Comparison of ENCODE assay signal across 26 cellular contexts in genomic region chr3:56616479-56617006, GRCh38. TPM values are rescaled to one million over a fixed set of nuclear protein-coding genes. Genes with fewer than 3 reads are reported as not detected.
DNase-seq lines count a peak whose midpoint lies in the region; FAIRE-seq and TF ChIP-seq lines count a peak whose summit lies in the region.
"Had no signal": no experiment of that assay in that cellular context is flagged by ENCODE, and none has a peak within 500 bp of the region (broad histone marks: within the 10 kb centered on the region; RNA-seq: fewer than 3 reads in every experiment).

No MANE protein-coding gene starts in this region.

- H3K9ac ChIP-seq in neural progenitor cell: no peak overlapping the region
- H3K9ac ChIP-seq: BLaER1 treated with 17β-estradiol and CSF1 and Interleukin-3, amounts not matched to agents 10 nM and 100 nM had no signal

- peak overlapping the region; percentile 21 for H3K27ac ChIP-seq in neural progenitor cell
- H3K27ac ChIP-seq: BLaER1 treated with 17β-estradiol and CSF1 and Interleukin-3, amounts not matched to agents 10 nM and 100 nM; breast epithelium; esophagus muscularis mucosa; thyroid gland had no signal

- H2AFZ ChIP-seq in neural progenitor cell (replicated peaks): no peak overlapping the region

- CTCF ChIA-PET in activated naive CD4-positive, alpha-beta T cell treated with anti-CD3 and anti-CD28 coated beads for 36 hours (lab: Charles Lee): no interaction called here

- H3F3A ChIP-seq in neural progenitor cell (ENCODE audit: low read depth): peaks cover 4% of the 10 kb centered on the region

- no peaks in the 10 kb centered on the region for H4K20me1 ChIP-seq in neural progenitor cell (ENCODE audit: low read depth)

- H3K27me3 ChIP-seq in neural progenitor cell: no peaks in the 10 kb centered on the region
- H3K27me3 ChIP-seq: BLaER1 treated with 17β-estradiol and CSF1 and Interleukin-3, amounts not matched to agents 10 nM and 100 nM; breast epithelium; esophagus muscularis mucosa; thyroid gland had no signal

- TF ChIP-seq CTCF in neural progenitor cell (IDR thresholded peaks at IDR 0.05): no peak

- H3K4me2 ChIP-seq in neural progenitor cell: no peak overlapping the region
- H3K4me2 ChIP-seq: BLaER1 treated with 17β-estradiol and CSF1 and Interleukin-3, amounts not matched to agents 10 nM and 100 nM had no signal

- H3K4me1 ChIP-seq in neural progenitor cell: no peaks in the 10 kb centered on the region
- H3K4me1 ChIP-seq: breast epithelium, esophagus muscularis mucosa had no signal

- no peaks in the 10 kb centered on the region for H3K9me3 ChIP-seq in neural progenitor cell (ENCODE audit: low read depth)
- H3K9me3 ChIP-seq: BLaER1 treated with 17β-estradiol and CSF1 and Interleukin-3, amounts not matched to agents 10 nM and 100 nM; breast epithelium; esophagus muscularis mucosa; thyroid gland had no signal

- peaks cover 10% of the 10 kb centered on the region for H3K36me3 ChIP-seq in neural progenitor cell

- H3K27ac Mint-ChIP-seq in activated naive CD4-positive, alpha-beta T cell treated with anti-CD3 and anti-CD28 coated beads for 36 hours: peak overlapping the region; percentile 46
- H3K27ac Mint-ChIP-seq in activated naive CD8-positive, alpha-beta T cell: peak overlapping the region; percentile 72
- no peak overlapping the region for H3K27ac Mint-ChIP-seq in neural progenitor cell
- H3K27ac Mint-ChIP-seq: activated T-helper 2 cell treated with anti-CD3 and anti-CD28 coated beads, Interferon-gamma antibody, Interleukin-2, Interleukin-4, amounts not matched to agents 10 μg/mL and 5 μg/mL and 100 μg/mL, durations not matched to agents 14 hours and 24 hours and 36 hours; endodermal cell; stimulated activated naive B cell treated with anti-CD40 and anti-IgM and Interleukin-4, amounts not matched to agents 10 μg/mL and 1 μg/mL and 100 μg/mL, for 72 hours had no signal

- peak; percentile 13 for FAIRE-seq in GM12891 (lab: Jason Lieb, UNC)
- FAIRE-seq: colon had no signal

- no peaks in the 10 kb centered on the region for H3K79me2 ChIP-seq in neural progenitor cell (ENCODE audit: low read depth)

- H3K9me3 Mint-ChIP-seq in activated naive CD4-positive, alpha-beta T cell treated with anti-CD3 and anti-CD28 coated beads for 36 hours: no peaks in the 10 kb centered on the region
- H3K9me3 Mint-ChIP-seq in activated naive CD8-positive, alpha-beta T cell (ENCODE audit: low read depth): no peaks in the 10 kb centered on the region
- no peaks in the 10 kb centered on the region for H3K9me3 Mint-ChIP-seq in neural progenitor cell
- H3K9me3 Mint-ChIP-seq: endodermal cell had no signal

- H3K4me1 Mint-ChIP-seq in activated naive CD4-positive, alpha-beta T cell treated with anti-CD3 and anti-CD28 coated beads for 36 hours (ENCODE audit: low read depth): peaks cover 31% of the 10 kb centered on the region
- peaks cover 32% of the 10 kb centered on the region for H3K4me1 Mint-ChIP-seq in activated naive CD8-positive, alpha-beta T cell (ENCODE audit: low read depth)
- H3K4me1 Mint-ChIP-seq in neural progenitor cell: no peaks in the 10 kb centered on the region

- H3K36me3 Mint-ChIP-seq in activated naive CD4-positive, alpha-beta T cell treated with anti-CD3 and anti-CD28 coated beads for 36 hours (ENCODE audit: low read depth): peaks cover 53% of the 10 kb centered on the region
- peaks cover 31% of the 10 kb centered on the region for H3K36me3 Mint-ChIP-seq in activated naive CD8-positive, alpha-beta T cell
- peaks cover 40% of the 10 kb centered on the region for H3K36me3 Mint-ChIP-seq in neural progenitor cell

- H3K4me3 ChIP-seq in neural progenitor cell: no peak overlapping the region
- H3K4me3 ChIP-seq: BLaER1 treated with 17β-estradiol and CSF1 and Interleukin-3, amounts not matched to agents 10 nM and 100 nM; breast epithelium; esophagus muscularis mucosa; thyroid gland had no signal

- no peak for TF ChIP-seq POLR2A in GM12891 (IDR thresholded peaks at IDR 0.05; ENCODE audit: low read depth, low read length)

- H3K27me3 Mint-ChIP-seq in activated naive CD4-positive, alpha-beta T cell treated with anti-CD3 and anti-CD28 coated beads for 36 hours (ENCODE audit: low read depth): no peaks in the 10 kb centered on the region
- H3K27me3 Mint-ChIP-seq in activated naive CD8-positive, alpha-beta T cell: no peaks in the 10 kb centered on the region
- no peaks in the 10 kb centered on the region for H3K27me3 Mint-ChIP-seq in neural progenitor cell (ENCODE audit: insufficient read depth, low read depth)
- H3K27me3 Mint-ChIP-seq: stimulated activated naive B cell treated with anti-CD40 and anti-IgM and Interleukin-4, amounts not matched to agents 10 μg/mL and 1 μg/mL and 100 μg/mL, for 72 hours had no signal

- intact Hi-C loops in activated naive CD4-positive, alpha-beta T cell treated with anti-CD3 and anti-CD28 coated beads for 36 hours (cut with micrococcal nuclease): loop anchor here (2.0 kb wide), 1 partner anchor 30 kb away; no protein-coding TSS in a partner anchor

- no peak for DNase-seq in activated naive CD4-positive, alpha-beta T cell treated with anti-CD3 and anti-CD28 coated beads for 36 hours
- DNase-seq in activated naive CD4-positive, alpha-beta T cell treated with anti-CD3 and anti-CD28 coated beads, Interleukin-2, amount 50 U/mL, for 16 hours: no peak
- DNase-seq in GM12891 (ENCODE audit: insufficient read length, low spot score): no peak
- no peak for DNase-seq in neural progenitor cell (ENCODE audit: low spot score)
- no peak for DNase-seq in NCI-H2171 treated with DMSO at 0.1 percent for 48 hours (lab: John Stamatoyannopoulos, UW)
- DNase-seq in occipital lobe (lab: John Stamatoyannopoulos, UW): no peak
- no peak for DNase-seq in DMS114 treated with DMSO at 0.1 percent for 48 hours (lab: John Stamatoyannopoulos, UW; ENCODE audit: unreplicated experiment)
- DNase-seq: amniotic stem cell; endodermal cell; foreskin melanocyte; KBM-7; mesenchymal stem cell; NCI-H1436 treated with DMSO at 0.1 percent for 48 hours; NCI-H510A; PC-3; SHP77 treated with DMSO at 0.1 percent for 48 hours; stimulated activated CD4-positive, alpha-beta T cell treated with anti-CD3 and anti-CD28 coated beads, Interleukin-4, amount 100 ng/mL, for 1 hour; stimulated activated naive B cell treated with anti-CD40 and anti-IgM and Interleukin-4, amounts not matched to agents 10 μg/mL and 1 μg/mL and 100 μg/mL, for 72 hours; SW 1271; thyroid gland had no signal

- H3K4me3 Mint-ChIP-seq in activated naive CD4-positive, alpha-beta T cell treated with anti-CD3 and anti-CD28 coated beads for 36 hours: no peak overlapping the region
- no peak overlapping the region for H3K4me3 Mint-ChIP-seq in activated naive CD8-positive, alpha-beta T cell
- no peak overlapping the region for H3K4me3 Mint-ChIP-seq in neural progenitor cell
- H3K4me3 Mint-ChIP-seq: endodermal cell; stimulated activated naive B cell treated with anti-CD40 and anti-IgM and Interleukin-4, amounts not matched to agents 10 μg/mL and 1 μg/mL and 100 μg/mL, for 72 hours had no signal

TF ChIP-seq in GM12891, 5 proteins besides CTCF, POLR2A, EP300 and RAD21:
- TF ChIP-seq POLR2AphosphoS5 (IDR thresholded peaks at IDR 0.05; ENCODE audit: low read depth, low read length) (no peak), PAX5 (IDR thresholded peaks at IDR 0.05; ENCODE audit: insufficient read depth, low read length, severe bottlenecking) (no peak), SPI1 (IDR thresholded peaks at IDR 0.05; ENCODE audit: low read depth, low read length) (no peak), TAF1 (IDR thresholded peaks at IDR 0.05; ENCODE audit: low read depth, low read length) (no peak), POU2F2 (IDR thresholded peaks at IDR 0.05; ENCODE audit: low read depth, low read length) (no peak)

RNA-seq across cellular contexts. Expression of gene CCDC66, which starts 59.6 kb away (rescaled TPM):
- total RNA-seq in activated naive CD4-positive, alpha-beta T cell treated with anti-CD3 and anti-CD28 coated beads for 36 hours: 10 to 100 TPM; 29.0 to 29.3 TPM
- 4.9 TPM for polyA plus RNA-seq in GM12891 (2012; ENCODE audit: low read depth, missing spikeins)
- 28.0 and 34.1 TPM in 2 replicates for total RNA-seq in neural progenitor cell (ENCODE audit: low replicate concordance)
- 86.7 TPM for total RNA-seq in occipital lobe
